1 cellular context compared by ENCODE assay signal in the genomic region with DNA sequence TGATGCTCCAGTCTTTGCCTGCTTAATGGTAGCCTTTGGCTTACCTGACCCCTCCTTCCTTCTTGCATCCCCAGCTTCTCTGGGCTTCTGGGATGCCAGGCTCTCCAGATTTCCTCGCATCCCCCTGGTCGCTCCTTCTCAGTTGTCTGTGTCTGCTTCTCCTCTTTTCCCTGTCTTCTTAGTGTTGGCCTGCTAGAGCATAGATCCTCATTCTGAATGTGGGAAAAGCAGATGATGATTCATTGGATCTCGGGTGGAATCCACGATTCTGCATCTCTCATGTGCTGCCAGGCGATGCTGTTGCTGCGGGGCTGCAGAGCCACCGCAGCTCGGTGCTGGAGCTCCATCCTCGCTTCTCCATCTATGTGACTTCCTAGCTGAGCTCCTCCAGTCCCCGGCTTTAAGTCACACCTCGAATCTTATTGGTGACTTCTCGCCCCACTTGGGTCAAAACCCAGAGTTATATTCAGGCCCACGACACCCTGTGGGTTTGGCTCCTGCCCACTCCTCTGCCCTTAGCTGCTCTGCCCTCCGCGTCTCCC.
TF ChIP-seq lines count a peak whose summit lies in the region.

No MANE protein-coding gene starts in this region.

TF ChIP-seq in liver, 16 proteins besides CTCF, POLR2A, EP300 and RAD21 (continued from another document):
- no peak for TF ChIP-seq ATF3 (IDR thresholded peaks at IDR 0.05)
- no peak for TF ChIP-seq HNF4A (conservative IDR thresholded peaks at IDR 0.05)
